In genomic region chr5:164562271-164562856, GRCh38 we compare ENCODE assay signal across 19 cellular contexts.
"Had no signal": no experiment of that assay in that cellular context is flagged by ENCODE, and none has a peak within 500 bp of the region (broad histone marks: within the 10 kb centered on the region; RNA-seq: fewer than 3 reads in every experiment).

No MANE protein-coding gene starts in this region.

- ATAC-seq: left lobe of liver, natural killer cell had no signal

- H3K36me3 ChIP-seq: colonic mucosa, neutrophil, tibial nerve, vagina had no signal

- H3K27ac ChIP-seq: colonic mucosa, neutrophil, tibial nerve, vagina, VCaP had no signal

- H3K27me3 ChIP-seq: colonic mucosa, neutrophil, tibial nerve, vagina had no signal

- H3K4me1 ChIP-seq: colonic mucosa, tibial nerve, vagina had no signal

- H3K9me3 ChIP-seq: colonic mucosa, neutrophil, tibial nerve, vagina had no signal

- DNase-seq: activated CD4-positive, alpha-beta T cell treated with anti-CD3 and anti-CD28 coated beads for 1 hour; activated CD4-positive, alpha-beta T cell treated with anti-CD3 and anti-CD28 coated beads, Interleukin-2, amount 50 U/mL, for 48 hours; activated naive CD4-positive, alpha-beta T cell treated with anti-CD3 and anti-CD28 coated beads, Interleukin-2, amount 10 ng/mL, durations not matched to agents 7 days and 5 days; central memory CD4-positive, alpha-beta T cell; colonic mucosa; natural killer cell; posterior cingulate gyrus; retina; stimulated activated CD4-positive, alpha-beta T cell treated with anti-CD3 and anti-CD28 coated beads, Interleukin-15, amount 100 ng/mL, for 24 hours; stimulated activated CD4-positive, alpha-beta T cell treated with anti-CD3 and anti-CD28 coated beads, Interleukin-4, amount 100 ng/mL, for 24 hours; stimulated activated naive CD4-positive, alpha-beta T cell; substantia nigra; T-helper 1 cell had no signal

- H3K4me3 ChIP-seq: colonic mucosa, tibial nerve, vagina had no signal

- FAIRE-seq: keratinocyte had no signal
